In genomic region chr20:4522310-4522709, GRCh38 we compare ENCODE assay signal across 32 cellular contexts.
"Had no signal": no experiment of that assay in that cellular context is flagged by ENCODE, and none has a peak within 500 bp of the region (broad histone marks: within the 10 kb centered on the region; RNA-seq: fewer than 3 reads in every experiment).

No MANE protein-coding gene starts in this region.

- H3K27me3 ChIP-seq: body of pancreas, brain microvascular endothelial cell, breast epithelium had no signal

- H3K9me3 ChIP-seq: adrenal gland, body of pancreas had no signal

- H3K27ac ChIP-seq: adrenal gland, body of pancreas, brain microvascular endothelial cell, breast epithelium, VCaP had no signal

- DNase-seq: activated B cell treated with CpG ODN at 0.5 μM for 24 hours; activated CD4-positive, alpha-beta memory T cell treated with anti-CD3 and anti-CD28 coated beads for 36 hours; activated CD4-positive, alpha-beta T cell treated with anti-CD3 and anti-CD28 coated beads for 4 hours; activated CD4-positive, alpha-beta T cell treated with anti-CD3 and anti-CD28 coated beads, Interleukin-2, amount 10 ng/mL, durations not matched to agents 24 days and 14 days; activated CD4-positive, alpha-beta T cell treated with anti-CD3 and anti-CD28 coated beads, Interleukin-2, amount 50 U/mL, for 1 hour; activated CD4-positive, alpha-beta T cell treated with anti-CD3 and anti-CD28 coated beads, Interleukin-2, amount 50 U/mL, for 4 hours; activated CD4-positive, CD25-positive, alpha-beta regulatory T cell treated with anti-CD3 and anti-CD28 coated beads, Interleukin-2, amount 50 U/mL, for 72 hours; activated CD8-positive, alpha-beta memory T cell treated with anti-CD3 and anti-CD28 coated beads, Interleukin-2, amount 50 U/mL, for 4 hours; activated CD8-positive, alpha-beta T cell treated with anti-CD3 and anti-CD28 coated beads for 36 hours; activated effector memory CD4-positive, alpha-beta T cell treated with anti-CD3 and anti-CD28 coated beads, Interleukin-2, amount 50 U/mL, for 16 hours; activated gamma-delta T cell treated with Interleukin-2 at 50 U/mL for 16 hours; activated naive CD4-positive, alpha-beta T cell; activated naive CD4-positive, alpha-beta T cell treated with anti-CD3 and anti-CD28 coated beads for 36 hours; activated naive CD4-positive, alpha-beta T cell treated with anti-CD3 and anti-CD28 coated beads, Interleukin-2, amount 50 U/mL, for 16 hours; activated naive CD8-positive, alpha-beta T cell treated with anti-CD3 and anti-CD28 coated beads for 36 hours; activated T-cell treated with anti-CD3 and anti-CD28 coated beads for 4 hours; activated T-cell treated with anti-CD3 and anti-CD28 coated beads, Interleukin-2, amount 50 U/mL, for 1 hour; activated T-cell treated with anti-CD3 and anti-CD28 coated beads, Interleukin-2, amount 50 U/mL, for 4 hours; activated T-cell treated with anti-CD3 and anti-CD28 coated beads, Interleukin-2, amount 50 U/mL, for 72 hours; adrenal gland; amniotic stem cell; aorta; body of pancreas; brain microvascular endothelial cell; central memory CD4-positive, alpha-beta T cell; T-helper 1 cell; T-helper 2 cell; T-helper 9 cell had no signal

- H3K4me3 ChIP-seq: adrenal gland, body of pancreas, breast epithelium had no signal

- FAIRE-seq: astrocyte, TTC549 had no signal

- H3K4me1 ChIP-seq: adrenal gland, body of pancreas, breast epithelium had no signal

- H3K36me3 ChIP-seq: adrenal gland, brain microvascular endothelial cell, breast epithelium had no signal
